Comparison of ENCODE assay signal across 11 cellular contexts in the genomic region with DNA sequence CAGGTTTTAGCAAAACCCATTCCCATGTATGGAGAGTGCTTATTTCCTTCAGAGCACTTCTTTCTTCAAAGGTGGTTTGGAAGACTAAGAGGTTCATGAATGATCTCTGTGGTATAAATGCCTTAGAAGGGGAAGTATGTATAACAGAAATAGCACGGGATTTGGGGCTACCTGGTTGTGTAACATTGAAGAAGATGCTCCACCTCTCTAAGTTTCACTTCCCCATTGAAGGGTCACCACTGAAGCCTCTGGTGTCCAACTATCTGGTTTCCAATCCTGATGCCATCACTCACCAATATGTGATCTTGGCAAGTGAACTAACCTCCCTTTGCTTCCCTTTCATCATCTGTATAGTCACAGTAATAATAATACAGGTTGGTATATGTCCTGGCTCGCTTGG. TPM values are rescaled to one million over a fixed set of nuclear protein-coding genes. Genes with fewer than 3 reads are reported as not detected.
A peak's percentile ranks its signal among the peaks of the same experiment; 100 is the strongest.
DNase-seq lines count a peak whose midpoint lies in the region; ATAC-seq and TF ChIP-seq lines count a peak whose summit lies in the region.
"Had no signal": no experiment of that assay in that cellular context is flagged by ENCODE, and none has a peak within 500 bp of the region (broad histone marks: within the 10 kb centered on the region; RNA-seq: fewer than 3 reads in every experiment).

No MANE protein-coding gene starts in this region.

- no peaks in the 10 kb centered on the region for H3K27me3 ChIP-seq in hepatocyte
- H3K27me3 ChIP-seq: right lobe of liver had no signal

- H3K36me3 Mint-ChIP-seq in activated T-cell treated with anti-CD3 and anti-CD28 coated beads, Interleukin-2, amount 50 U/mL, for 4 hours (ENCODE audit: insufficient read depth): no peaks in the 10 kb centered on the region

- H3K9me3 ChIP-seq in hepatocyte (ENCODE audit: low read depth): no peaks in the 10 kb centered on the region
- H3K9me3 ChIP-seq: right lobe of liver had no signal

- H3K36me3 ChIP-seq in hepatocyte (replicated peaks; ENCODE audit: insufficient read depth, low read depth): no peaks in the 10 kb centered on the region
- H3K36me3 ChIP-seq: right lobe of liver had no signal

- H3K4me3 ChIP-seq in hepatocyte: no peak overlapping the region
- H3K4me3 ChIP-seq: right lobe of liver had no signal

- ATAC-seq in GM19351 (IDR thresholded peaks at IDR 0.05; ENCODE audit: unreplicated experiment): peak; percentile 97
- peak; percentile 96 for ATAC-seq in HG02852 (IDR thresholded peaks at IDR 0.05; ENCODE audit: unreplicated experiment)
- ATAC-seq in HG03571 (IDR thresholded peaks at IDR 0.05; ENCODE audit: unreplicated experiment): peak; percentile 89
- ATAC-seq in activated T-cell treated with anti-CD3 and anti-CD28 coated beads, Interleukin-2, amount 50 U/mL, for 4 hours: no peak
- ATAC-seq: right lobe of liver had no signal

- H2AFZ ChIP-seq in hepatocyte: no peak overlapping the region

- no peaks in the 10 kb centered on the region for H3K79me2 ChIP-seq in hepatocyte

- H3K27ac ChIP-seq in hepatocyte: no peak overlapping the region
- H3K27ac ChIP-seq: right lobe of liver had no signal

- no peaks in the 10 kb centered on the region for H4K20me1 ChIP-seq in hepatocyte (ENCODE audit: insufficient read depth, poor library complexity, severe bottlenecking)

- H3K4me2 ChIP-seq in hepatocyte: no peak overlapping the region

- H3K4me1 Mint-ChIP-seq in activated T-cell treated with anti-CD3 and anti-CD28 coated beads, Interleukin-2, amount 50 U/mL, for 4 hours (ENCODE audit: low read depth): no peaks in the 10 kb centered on the region

- no peaks in the 10 kb centered on the region for H3K9me3 Mint-ChIP-seq in activated T-cell treated with anti-CD3 and anti-CD28 coated beads, Interleukin-2, amount 50 U/mL, for 4 hours

- no peak for TF ChIP-seq CTCF in hepatocyte (IDR thresholded peaks at IDR 0.05; ENCODE audit: poor library complexity)

- H3K4me1 ChIP-seq in hepatocyte (ENCODE audit: insufficient read depth): no peaks in the 10 kb centered on the region
- H3K4me1 ChIP-seq: right lobe of liver had no signal

- H3K9me2 ChIP-seq in hepatocyte (replicated peaks; ENCODE audit: insufficient read depth): no peaks in the 10 kb centered on the region

- DNase-seq in AML-193 (lab: John Stamatoyannopoulos, UW): peak; percentile 38 to 51
- no peak for DNase-seq in activated T-cell treated with anti-CD3 and anti-CD28 coated beads, Interleukin-2, amount 50 U/mL, for 4 hours
- DNase-seq in glomerular visceral epithelial cell (ENCODE audit: extremely low spot score): no peak
- DNase-seq in hepatocyte (ENCODE audit: low spot score): no peak
- no peak for DNase-seq in RKO (ENCODE audit: low spot score)
- DNase-seq: central memory CD4-positive, alpha-beta T cell; NCI-H524 treated with DMSO at 0.1 percent for 48 hours; right lobe of liver had no signal

- 94% methylated on average over 2 of the region's 2 CpGs for WGBS in hepatocyte (ENCODE audit: low lambda C conversion rate, missing lambda C conversion rate)

- peaks cover 3% of the 10 kb centered on the region for H3K27me3 Mint-ChIP-seq in activated T-cell treated with anti-CD3 and anti-CD28 coated beads, Interleukin-2, amount 50 U/mL, for 4 hours (ENCODE audit: low read depth)

- H3K4me3 Mint-ChIP-seq in activated T-cell treated with anti-CD3 and anti-CD28 coated beads, Interleukin-2, amount 50 U/mL, for 4 hours: no peak overlapping the region

RNA-seq across cellular contexts. Expression of a gene that starts 37.2 kb away (rescaled TPM):
- total RNA-seq in activated T-cell treated with anti-CD3 and anti-CD28 coated beads, Interleukin-2, amount 50 U/mL, for 4 hours: 100 to 1,000 TPM; 373 to 418 (median 394) TPM
- total RNA-seq in hepatocyte: 78.7 and 91.3 TPM in 2 replicates
- 129 and 155 TPM in 2 replicates for polyA plus RNA-seq in hepatocyte

Comparison
In these comparisons a context has a peak if more than half of its experiments do, and no peak if none do; other contexts are left out.
1. DNase-seq: peak in AML-193 (2 of 2); none in activated T-cell treated with anti-CD3 and anti-CD28 coated beads, Interleukin-2, amount 50 U/mL, for 4 hours (single experiment), glomerular visceral epithelial cell (single experiment), hepatocyte (single experiment) and RKO (single experiment).
2. ATAC-seq: peak in GM19351 (single experiment), HG02852 (single experiment) and HG03571 (single experiment); none in activated T-cell treated with anti-CD3 and anti-CD28 coated beads, Interleukin-2, amount 50 U/mL, for 4 hours (0 of 2).